Comparison of ENCODE assay signal across 12 cellular contexts in genomic region chr19:51166846-51167490, GRCh38. TPM values are rescaled to one million over a fixed set of nuclear protein-coding genes. Genes with fewer than 3 reads are reported as not detected.
DNase-seq lines count a peak whose midpoint lies in the region; ATAC-seq and TF ChIP-seq lines count a peak whose summit lies in the region.
"Had no signal": no experiment of that assay in that cellular context is flagged by ENCODE, and none has a peak within 500 bp of the region (broad histone marks: within the 10 kb centered on the region; RNA-seq: fewer than 3 reads in every experiment).

No MANE protein-coding gene starts in this region.

- ATAC-seq in HG02885 (IDR thresholded peaks at IDR 0.05; ENCODE audit: poor library complexity, unreplicated experiment) (peak; percentile 62), HG03175 (IDR thresholded peaks at IDR 0.05; ENCODE audit: unreplicated experiment) (no peak), GM21529 (IDR thresholded peaks at IDR 0.05; ENCODE audit: unreplicated experiment) (no peak)
- peak; percentile 93 for ATAC-seq in activated CD8-positive, alpha-beta memory T cell treated with anti-CD3 and anti-CD28 coated beads, Interleukin-2, amount 10 ng/mL, durations not matched to agents 7 days and 5 days

- TF ChIP-seq CTCF in progenitor cell of endocrine pancreas (IDR thresholded peaks at IDR 0.05; ENCODE audit: unreplicated experiment): no peak

- H3K4me1 Mint-ChIP-seq in activated CD8-positive, alpha-beta memory T cell treated with anti-CD3 and anti-CD28 coated beads, Interleukin-2, amount 10 ng/mL, durations not matched to agents 7 days and 5 days: peaks cover 62% of the 10 kb centered on the region
- no peaks in the 10 kb centered on the region for H3K4me1 Mint-ChIP-seq in progenitor cell of endocrine pancreas (ENCODE audit: low read depth)

- no peaks in the 10 kb centered on the region for H3K9me3 ChIP-seq in BLaER1 treated with 17β-estradiol and CSF1 and Interleukin-3, amounts not matched to agents 10 nM and 100 nM (replicated peaks in 1 of 11)

- peak; percentile 91 for DNase-seq in activated CD8-positive, alpha-beta memory T cell treated with anti-CD3 and anti-CD28 coated beads, Interleukin-2, amount 10 ng/mL, durations not matched to agents 7 days and 5 days
- DNase-seq in medulla oblongata (ENCODE audit: extremely low spot score) (peak; percentile 72), progenitor cell of endocrine pancreas (ENCODE audit: low spot score, unreplicated experiment) (no peak), foreskin melanocyte (no peak)
- DNase-seq: NCI-H1417 treated with DMSO at 0.1 percent for 48 hours; stimulated activated CD4-positive, alpha-beta T cell treated with anti-CD3 and anti-CD28 coated beads, Interleukin-2, amount 100 ng/mL, for 48 hours had no signal

- H3K36me3 ChIP-seq in BLaER1 treated with 17β-estradiol and CSF1 and Interleukin-3, amounts not matched to agents 10 nM and 100 nM: no peaks in the 10 kb centered on the region

- peak overlapping the region; percentile 75 to 92 (median 81) for H3K4me2 ChIP-seq in BLaER1 treated with 17β-estradiol and CSF1 and Interleukin-3, amounts not matched to agents 10 nM and 100 nM

- no peaks in the 10 kb centered on the region for H3K9me3 Mint-ChIP-seq in activated CD8-positive, alpha-beta memory T cell treated with anti-CD3 and anti-CD28 coated beads, Interleukin-2, amount 10 ng/mL, durations not matched to agents 7 days and 5 days (ENCODE audit: low read depth)
- H3K9me3 Mint-ChIP-seq in progenitor cell of endocrine pancreas (ENCODE audit: low read depth): peaks cover 3% of the 10 kb centered on the region

- peaks cover 27 to 43% (median 29%) of the 10 kb centered on the region in 10 experiments for H3K4me1 ChIP-seq in BLaER1 treated with 17β-estradiol and CSF1 and Interleukin-3, amounts not matched to agents 10 nM and 100 nM

- peak overlapping the region in 6 of 10 experiments; percentile 9 to 62 (median 41); a peak in 8 of 20 replicates for H3K4me3 ChIP-seq in BLaER1 treated with 17β-estradiol and CSF1 and Interleukin-3, amounts not matched to agents 10 nM and 100 nM
- H3K4me3 ChIP-seq: SK-N-MC had no signal

- H3K4me3 Mint-ChIP-seq in activated CD8-positive, alpha-beta memory T cell treated with anti-CD3 and anti-CD28 coated beads, Interleukin-2, amount 10 ng/mL, durations not matched to agents 7 days and 5 days: peak overlapping the region; percentile 84
- H3K4me3 Mint-ChIP-seq in progenitor cell of endocrine pancreas (ENCODE audit: low read depth): no peak overlapping the region

- CTCF ChIA-PET in activated CD8-positive, alpha-beta memory T cell treated with anti-CD3 and anti-CD28 coated beads, Interleukin-2, amount 10 ng/mL, durations not matched to agents 7 days and 5 days (lab: Charles Lee): no interaction called here

- no peaks in the 10 kb centered on the region for H3K36me3 Mint-ChIP-seq in activated CD8-positive, alpha-beta memory T cell treated with anti-CD3 and anti-CD28 coated beads, Interleukin-2, amount 10 ng/mL, durations not matched to agents 7 days and 5 days
- H3K36me3 Mint-ChIP-seq in progenitor cell of endocrine pancreas (ENCODE audit: insufficient read depth): no peaks in the 10 kb centered on the region

- no peaks in the 10 kb centered on the region for H3K27me3 ChIP-seq in BLaER1 treated with 17β-estradiol and CSF1 and Interleukin-3, amounts not matched to agents 10 nM and 100 nM

- H4K20me1 ChIP-seq in BLaER1 treated with 17β-estradiol and CSF1 and Interleukin-3, amounts not matched to agents 10 nM and 100 nM: no peaks in the 10 kb centered on the region

- H3K27ac ChIP-seq in BLaER1 treated with 17β-estradiol and CSF1 and Interleukin-3, amounts not matched to agents 10 nM and 100 nM: peak overlapping the region in 8 of 11 experiments; percentile 12 to 56 (median 40); a peak in 11 of 22 replicates
- H3K27ac ChIP-seq: SK-N-MC had no signal

- H3K9ac ChIP-seq in BLaER1 treated with 17β-estradiol and CSF1 and Interleukin-3, amounts not matched to agents 10 nM and 100 nM: peak overlapping the region in 8 of 11 experiments; percentile 1 to 53 (median 45); a peak in 15 of 22 replicates

- H3K27ac Mint-ChIP-seq in activated CD8-positive, alpha-beta memory T cell treated with anti-CD3 and anti-CD28 coated beads, Interleukin-2, amount 10 ng/mL, durations not matched to agents 7 days and 5 days: peak overlapping the region; percentile 81
- H3K27ac Mint-ChIP-seq in progenitor cell of endocrine pancreas: no peak overlapping the region

- H3K27me3 Mint-ChIP-seq in activated CD8-positive, alpha-beta memory T cell treated with anti-CD3 and anti-CD28 coated beads, Interleukin-2, amount 10 ng/mL, durations not matched to agents 7 days and 5 days: peaks cover 40% of the 10 kb centered on the region
- H3K27me3 Mint-ChIP-seq in progenitor cell of endocrine pancreas: peaks cover 28% of the 10 kb centered on the region

RNA-seq across cellular contexts. Expression of gene SIGLEC7, which starts 24.9 kb away (rescaled TPM):
- total RNA-seq in activated CD8-positive, alpha-beta memory T cell treated with anti-CD3 and anti-CD28 coated beads, Interleukin-2, amount 10 ng/mL, durations not matched to agents 7 days and 5 days: not detected
- total RNA-seq in progenitor cell of endocrine pancreas: not detected in 2 replicates
- total RNA-seq: fibroblast of lung had no signal

RNA-seq across cellular contexts. Expression of gene SIGLEC9, which starts 42.3 kb away (rescaled TPM):
- under 1 TPM in 1 of 2 experiments, not detected in 1; 0.26 TPM for total RNA-seq in activated CD8-positive, alpha-beta memory T cell treated with anti-CD3 and anti-CD28 coated beads, Interleukin-2, amount 10 ng/mL, durations not matched to agents 7 days and 5 days
- not detected in 2 replicates for total RNA-seq in progenitor cell of endocrine pancreas
- total RNA-seq: fibroblast of lung had no signal

RNA-seq across cellular contexts. Expression of gene CD33, which starts 57.9 kb away (rescaled TPM):
- 1 to 10 TPM in 1 of 2 experiments, under 1 TPM in 1; 0.96 to 6.2 TPM for total RNA-seq in activated CD8-positive, alpha-beta memory T cell treated with anti-CD3 and anti-CD28 coated beads, Interleukin-2, amount 10 ng/mL, durations not matched to agents 7 days and 5 days
- not detected in 2 replicates for total RNA-seq in progenitor cell of endocrine pancreas
- total RNA-seq: fibroblast of lung had no signal

RNA-seq across cellular contexts. Expression of gene CTU1, which starts 58.8 kb away (rescaled TPM):
- total RNA-seq in activated CD8-positive, alpha-beta memory T cell treated with anti-CD3 and anti-CD28 coated beads, Interleukin-2, amount 10 ng/mL, durations not matched to agents 7 days and 5 days: 10 to 100 TPM in 1 of 2 experiments, 1 to 10 TPM in 1; 9.5 to 10.9 TPM
- total RNA-seq in progenitor cell of endocrine pancreas: 7.4 and 7.8 TPM in 2 replicates

Comparison
In these comparisons a context has a peak if more than half of its experiments do, and no peak if none do; other contexts are left out.
1. ATAC-seq: peak in HG02885 (single experiment) and activated CD8-positive, alpha-beta memory T cell treated with anti-CD3 and anti-CD28 coated beads, Interleukin-2, amount 10 ng/mL, durations not matched to agents 7 days and 5 days (single experiment); none in HG03175 (single experiment) and GM21529 (single experiment).
2. DNase-seq: peak in activated CD8-positive, alpha-beta memory T cell treated with anti-CD3 and anti-CD28 coated beads, Interleukin-2, amount 10 ng/mL, durations not matched to agents 7 days and 5 days (single experiment) and medulla oblongata (single experiment); none in progenitor cell of endocrine pancreas (single experiment) and foreskin melanocyte (single experiment).